Comparison of ENCODE assay signal across 8 cellular contexts in genomic region chr1:247078315-247079140, GRCh38. TPM values are rescaled to one million over a fixed set of nuclear protein-coding genes. Genes with fewer than 3 reads are reported as not detected.
DNase-seq lines count a peak whose midpoint lies in the region; ATAC-seq and TF ChIP-seq lines count a peak whose summit lies in the region.

Gene ZNF670, minus strand, starts transcription at chr1:247078811. Its CDS starts 215 bp downstream, at chr1:247078596.

- H3K4me3 ChIP-seq in Caco-2 (ENCODE audit: low read depth, low read length): peak within 1 kb of the TSS; percentile 93
- peak within 1 kb of the TSS; percentile 61 for H3K4me3 ChIP-seq in mononuclear cell (ENCODE audit: low read length)

- no TSS peak for BruUV-seq in Caco-2 (replicated peaks; lab: Mats Ljungman, UMichigan)

- TF ChIP-seq CTCF in Caco-2 (IDR thresholded peaks at IDR 0.05; ENCODE audit: insufficient read depth in 1 of 2, low read depth in 1 of 2, low read length in 1 of 2, severe bottlenecking in 1 of 2, unreplicated experiment in 1 of 2): peak; percentile 13 to 37

- H3K36me3 Mint-ChIP-seq in Caco-2 (ENCODE audit: insufficient read depth, unreplicated experiment): peaks cover 23% of the 10 kb centered on the region

- peak within 1 kb of the TSS; percentile 94 for H3K27ac Mint-ChIP-seq in Caco-2 (ENCODE audit: unreplicated experiment)

- DNase-seq in Caco-2 (peak; percentile 96), HT1080 (ENCODE audit: low read depth) (peak; percentile 89), NOMO-1 treated with dmso at 0.1 percent for 144 hours (lab: John Stamatoyannopoulos, UW; ENCODE audit: unreplicated experiment) (peak; percentile 87), epidermal melanocyte (ENCODE audit: insufficient read length, low spot score) (peak; percentile 92)
- peak; percentile 59 for DNase-seq in activated CD8-positive, alpha-beta memory T cell treated with anti-CD3 and anti-CD28 coated beads, Interleukin-2, amount 50 U/mL, for 1 hour (ENCODE audit: extremely low read depth)
- DNase-seq in stimulated activated CD8-positive, alpha-beta memory T cell treated with anti-CD3 and anti-CD28 coated beads, Interleukin-2, amount 100 ng/mL, for 48 hours (ENCODE audit: low read depth in 2 of 2): peak; percentile 89 to 90

- H3K9me3 ChIP-seq in Caco-2: peaks cover 5% of the 10 kb centered on the region; the same call in 1 of the 2 replicates
- no peaks in the 10 kb centered on the region for H3K9me3 ChIP-seq in mononuclear cell (ENCODE audit: low read depth, low read length)

- peaks cover 29% of the 10 kb centered on the region for H3K9me3 Mint-ChIP-seq in Caco-2 (ENCODE audit: unreplicated experiment)

- H3K27me3 Mint-ChIP-seq in Caco-2 (ENCODE audit: insufficient read depth, unreplicated experiment): no peaks in the 10 kb centered on the region

- H3K4me3 Mint-ChIP-seq in Caco-2 (ENCODE audit: unreplicated experiment): peak within 1 kb of the TSS; percentile 75

- intact Hi-C loops in Caco-2 (cut with micrococcal nuclease; ENCODE audit: unreplicated experiment): loop anchor here (1.0 kb wide), 4 partner anchors 26 to 171 kb away; partner anchors contain the start of genes ZNF669 and ZNF695

- H3K4me1 ChIP-seq in Caco-2 (peaks cover 5% of the 10 kb centered on the region; the same call in 1 of the 2 replicates), mononuclear cell (ENCODE audit: insufficient read depth, low read length) (peaks cover 16% of the 10 kb centered on the region)

- ATAC-seq in GM21367 (IDR thresholded peaks at IDR 0.05; ENCODE audit: unreplicated experiment): peak; percentile 100

- H3K27me3 ChIP-seq in Caco-2 (replicated peaks; ENCODE audit: control insufficient read depth, insufficient read depth, low read length) (no peaks in the 10 kb centered on the region), mononuclear cell (ENCODE audit: insufficient read depth, low read length) (no peaks in the 10 kb centered on the region)

- CTCF ChIA-PET in Caco-2 (lab: Charles Lee): no interaction called here

- POLR2A ChIA-PET in Caco-2 (lab: Charles Lee): interaction anchor here (0.5 to 0.9 kb wide), 6 partner anchors 33 to 1324 kb away, joined by 3 to 4 read pairs (median 3); partner anchors contain the start of gene AHCTF1

- H3K36me3 ChIP-seq in Caco-2 (ENCODE audit: control insufficient read depth, insufficient read depth, low read length): no peaks in the 10 kb centered on the region; the same call in 1 of the 2 replicates

- H3K4me1 Mint-ChIP-seq in Caco-2 (ENCODE audit: low read depth, unreplicated experiment): peaks cover 13% of the 10 kb centered on the region

RNA-seq across cellular contexts. Expression of gene ZNF670, which starts in this region (rescaled TPM):
- total RNA-seq in Caco-2 (2022): 5.8 and 6.0 TPM in 2 replicates
- total RNA-seq in HT1080 (2014; rRNA removed; shearing (Covaris generic)): 3.3 and 3.6 TPM in 2 replicates
- 2.2 and 2.4 TPM in 2 replicates for polyA plus RNA-seq in HT1080 (2015; cell fraction: cytosol; rRNA removed)
- polyA plus RNA-seq in HT1080 (2015; cell fraction: nucleus; rRNA removed): 2.0 and 2.2 TPM in 2 replicates
- total RNA-seq in mononuclear cell: 0.94 TPM

Comparison
In these comparisons a context has a peak if more than half of its experiments do, and no peak if none do; other contexts are left out.
1. Peak in every context shown above with its lines: DNase-seq, ATAC-seq and H3K4me3 ChIP-seq.